ENCODE assay signal across 18 cellular contexts in genomic region chr10:80938920-80939319, GRCh38.
DNase-seq lines count a peak whose midpoint lies in the region; ATAC-seq, FAIRE-seq and TF ChIP-seq lines count a peak whose summit lies in the region.
"Had no signal": no experiment of that assay in that cellular context is flagged by ENCODE, and none has a peak within 500 bp of the region (broad histone marks: within the 10 kb centered on the region; RNA-seq: fewer than 3 reads in every experiment).

No MANE protein-coding gene starts in this region.

- DNase-seq in GM12891 (ENCODE audit: insufficient read length, low spot score) (no peak), SKM-1 treated with dmso at 0.1 percent for 144 hours (lab: John Stamatoyannopoulos, UW; ENCODE audit: unreplicated experiment) (peak; percentile 43), K562 (ENCODE audit: extremely low read depth in 1 of 4, low spot score in 3 of 4) (no peak), inferior parietal cortex (ENCODE audit: extremely low spot score) (no peak), gastrocnemius medialis (no peak), SW 1271 (lab: John Stamatoyannopoulos, UW) (no peak), NCI-H187 (lab: John Stamatoyannopoulos, UW) (no peak)
- DNase-seq: CD8-positive, alpha-beta T cell; COR-L47; DND-41; GDM1; GM23248; H7; IMR-90 had no signal

- no peak overlapping the region for H3K27ac ChIP-seq in K562 (ENCODE audit: extremely low read depth, low read depth, low read length)
- no peak overlapping the region for H3K27ac ChIP-seq in gastrocnemius medialis
- H3K27ac ChIP-seq: C4-2B, GM23248 had no signal

- FAIRE-seq in GM12891 (lab: Jason Lieb, UNC) (no peak), K562 (lab: Jason Lieb, UNC) (no peak)
- FAIRE-seq: A204.1, D721Med had no signal

- no TSS peak for BruUV-seq in K562 (replicated peaks; lab: Mats Ljungman, UMichigan)

- CTCF ChIA-PET in K562 (lab: Yijun Ruan, JAX; ENCODE audit: low intra/inter-chr PET ratio): no interaction called here

- H3K36me3 ChIP-seq in Loucy (ENCODE audit: insufficient read depth, low read length) (no peaks in the 10 kb centered on the region), K562 (ENCODE audit: control insufficient read depth, insufficient read depth, low read length) (no peaks in the 10 kb centered on the region), gastrocnemius medialis (no peaks in the 10 kb centered on the region)

- no peaks in the 10 kb centered on the region for H4K20me1 ChIP-seq in Loucy (ENCODE audit: insufficient read depth, low read length, poor library complexity, severe bottlenecking)
- H4K20me1 ChIP-seq in K562 (replicated peaks; ENCODE audit: control insufficient read depth, insufficient read depth, low read length): no peaks in the 10 kb centered on the region

- no peaks in the 10 kb centered on the region for H3F3A ChIP-seq in Loucy (ENCODE audit: low read depth)

- TF ChIP-seq RAD21 in K562 (CRISPR knock-in tag; conservative IDR thresholded peaks at IDR 0.05 in 1 of 2, IDR thresholded peaks at IDR 0.05 in 1 of 2): no peak

- H3K4me1 ChIP-seq in Loucy (ENCODE audit: insufficient read depth, low read length, poor library complexity, severe bottlenecking) (peaks cover 69% of the 10 kb centered on the region), K562 (replicated peaks in 1 of 2; ENCODE audit: control insufficient read depth in 2 of 2, insufficient read depth in 2 of 2, low read length in 2 of 2) (no peaks in the 10 kb centered on the region), gastrocnemius medialis (no peaks in the 10 kb centered on the region)

- no peaks in the 10 kb centered on the region for H3K27me3 ChIP-seq in Loucy (ENCODE audit: insufficient read depth, low read length, poor library complexity, severe bottlenecking)
- no peaks in the 10 kb centered on the region for H3K27me3 ChIP-seq in K562 (ENCODE audit: control insufficient read depth in 2 of 2, insufficient read depth in 2 of 2, low read length in 2 of 2)
- no peaks in the 10 kb centered on the region for H3K27me3 ChIP-seq in gastrocnemius medialis

- H3K9ac ChIP-seq in Loucy (ENCODE audit: low read depth, low read length, poor library complexity, severe bottlenecking) (no peak overlapping the region), K562 (ENCODE audit: insufficient read depth in 1 of 2, low read depth in 2 of 2, low read length in 2 of 2) (no peak overlapping the region)
- H3K9ac ChIP-seq: GM23248 had no signal

- no peaks in the 10 kb centered on the region for H3K9me3 ChIP-seq in Loucy (ENCODE audit: insufficient read depth, low read depth, low read length)
- no peaks in the 10 kb centered on the region for H3K9me3 ChIP-seq in K562 (replicated peaks; ENCODE audit: control insufficient read depth, insufficient read depth, low read depth, low read length)
- H3K9me3 ChIP-seq in gastrocnemius medialis: no peaks in the 10 kb centered on the region

- TF ChIP-seq POLR2A in GM12891 (IDR thresholded peaks at IDR 0.05; ENCODE audit: low read depth, low read length) (no peak), K562 (conservative IDR thresholded peaks at IDR 0.05) (no peak), gastrocnemius medialis (IDR thresholded peaks at IDR 0.05) (no peak)

- no peaks in the 10 kb centered on the region for H3K9me2 ChIP-seq in Loucy (replicated peaks; ENCODE audit: low read depth, low read length)

- H3K4me2 ChIP-seq in Loucy (ENCODE audit: low read depth, low read length, poor library complexity, severe bottlenecking) (peak overlapping the region; percentile 9), K562 (ENCODE audit: insufficient read depth, low read length) (no peak overlapping the region)

- no peaks in the 10 kb centered on the region for H3K9me1 ChIP-seq in K562 (ENCODE audit: control insufficient read depth, insufficient read depth, low read length)

- POLR2A ChIA-PET in K562 (lab: Yijun Ruan, JAX): no interaction called here

- TF ChIP-seq CTCF in Loucy (conservative IDR thresholded peaks at IDR 0.05; ENCODE audit: low read length) (no peak), K562 (IDR thresholded peaks at IDR 0.05 in 2 of 3, conservative IDR thresholded peaks at IDR 0.05 in 1 of 3; ENCODE audit: insufficient read depth in 2 of 3, low read depth in 1 of 3, low read length in 3 of 3) (no peak), gastrocnemius medialis (IDR thresholded peaks at IDR 0.05 in 4 of 5, conservative IDR thresholded peaks at IDR 0.05 in 1 of 5) (no peak)

- no peak for TF ChIP-seq EP300 in K562 (IDR thresholded peaks at IDR 0.05; ENCODE audit: low read length)

- in situ Hi-C loops in K562 (cut with MboI) (no loop called here), gastrocnemius medialis (cut with MboI; ENCODE audit: low sequenced_read_pairs in 4 of 4) (no loop called here)

- H3K4me3 ChIP-seq in Loucy (ENCODE audit: low read length, poor library complexity, severe bottlenecking) (no peak overlapping the region), K562 (no peak overlapping the region), gastrocnemius medialis (no peak overlapping the region)
- H3K4me3 ChIP-seq: GM23248 had no signal

- no peaks in the 10 kb centered on the region for H3K79me2 ChIP-seq in Loucy (ENCODE audit: insufficient read depth, low read length)
- no peaks in the 10 kb centered on the region for H3K79me2 ChIP-seq in K562 (ENCODE audit: control insufficient read depth, insufficient read depth, low read length)

- WGBS in K562 (ENCODE audit: insufficient coverage, low coverage, missing lambda C conversion rate): 0% methylated on average over 1 of the region's 1 CpG

- ATAC-seq in K562: no peak
- ATAC-seq in gastrocnemius medialis: no peak
- ATAC-seq: CD8-positive, alpha-beta T cell had no signal

- intact Hi-C loops in K562 (cut with micrococcal nuclease): no loop called here
- intact Hi-C loops in gastrocnemius medialis (cut with DNase I; ENCODE audit: low total_unique reads): no loop called here

- H2AFZ ChIP-seq in Loucy (ENCODE audit: low read length) (peak overlapping the region; percentile 59), K562 (ENCODE audit: low read depth, low read length) (no peak overlapping the region)
- H2AFZ ChIP-seq: GM23248 had no signal

TF ChIP-seq in GM12891, 5 proteins besides CTCF, POLR2A, EP300 and RAD21:
- TF ChIP-seq POU2F2 (IDR thresholded peaks at IDR 0.05; ENCODE audit: low read depth, low read length): no peak
- peak; percentile 64 for TF ChIP-seq SPI1 (IDR thresholded peaks at IDR 0.05; ENCODE audit: low read depth, low read length)

TF ChIP-seq in K562, 482 proteins besides CTCF, POLR2A, EP300 and RAD21:
- TF ChIP-seq RBBP5 (IDR thresholded peaks at IDR 0.05; ENCODE audit: borderline replicate concordance, insufficient read depth, low read length, poor library complexity, severe bottlenecking) (no peak), SPI1 (IDR thresholded peaks at IDR 0.05; ENCODE audit: borderline replicate concordance, low read depth, low read length) (peak; percentile 38; the same call in 1 of the 2 replicates)
